Comparison of ENCODE assay signal across 1 cellular context in the genomic region with DNA sequence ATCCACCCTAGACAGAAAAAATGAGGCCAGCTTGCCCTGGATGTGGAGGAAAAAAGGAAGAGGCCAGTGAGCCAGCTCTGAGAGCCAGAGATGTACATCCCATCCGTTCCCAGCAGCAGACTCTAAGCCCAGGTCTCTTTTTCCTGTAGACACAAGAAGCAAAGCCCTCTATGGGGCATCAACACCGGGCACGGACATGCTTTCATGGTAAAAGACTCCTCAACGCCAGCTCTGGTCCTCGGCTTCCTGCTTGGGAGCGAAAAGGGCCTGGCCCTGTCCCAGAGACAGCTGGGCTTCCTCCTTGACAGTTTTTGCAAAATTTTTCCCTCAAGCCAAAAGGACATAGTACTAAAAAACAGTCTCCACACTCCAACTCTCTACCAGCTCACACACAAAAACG.
TF ChIP-seq lines count a peak whose summit lies in the region.

No MANE protein-coding gene starts in this region.

TF ChIP-seq in WTC11, 78 proteins besides CTCF, POLR2A, EP300 and RAD21 (continued from another document):
- TF ChIP-seq, protein P1, sequence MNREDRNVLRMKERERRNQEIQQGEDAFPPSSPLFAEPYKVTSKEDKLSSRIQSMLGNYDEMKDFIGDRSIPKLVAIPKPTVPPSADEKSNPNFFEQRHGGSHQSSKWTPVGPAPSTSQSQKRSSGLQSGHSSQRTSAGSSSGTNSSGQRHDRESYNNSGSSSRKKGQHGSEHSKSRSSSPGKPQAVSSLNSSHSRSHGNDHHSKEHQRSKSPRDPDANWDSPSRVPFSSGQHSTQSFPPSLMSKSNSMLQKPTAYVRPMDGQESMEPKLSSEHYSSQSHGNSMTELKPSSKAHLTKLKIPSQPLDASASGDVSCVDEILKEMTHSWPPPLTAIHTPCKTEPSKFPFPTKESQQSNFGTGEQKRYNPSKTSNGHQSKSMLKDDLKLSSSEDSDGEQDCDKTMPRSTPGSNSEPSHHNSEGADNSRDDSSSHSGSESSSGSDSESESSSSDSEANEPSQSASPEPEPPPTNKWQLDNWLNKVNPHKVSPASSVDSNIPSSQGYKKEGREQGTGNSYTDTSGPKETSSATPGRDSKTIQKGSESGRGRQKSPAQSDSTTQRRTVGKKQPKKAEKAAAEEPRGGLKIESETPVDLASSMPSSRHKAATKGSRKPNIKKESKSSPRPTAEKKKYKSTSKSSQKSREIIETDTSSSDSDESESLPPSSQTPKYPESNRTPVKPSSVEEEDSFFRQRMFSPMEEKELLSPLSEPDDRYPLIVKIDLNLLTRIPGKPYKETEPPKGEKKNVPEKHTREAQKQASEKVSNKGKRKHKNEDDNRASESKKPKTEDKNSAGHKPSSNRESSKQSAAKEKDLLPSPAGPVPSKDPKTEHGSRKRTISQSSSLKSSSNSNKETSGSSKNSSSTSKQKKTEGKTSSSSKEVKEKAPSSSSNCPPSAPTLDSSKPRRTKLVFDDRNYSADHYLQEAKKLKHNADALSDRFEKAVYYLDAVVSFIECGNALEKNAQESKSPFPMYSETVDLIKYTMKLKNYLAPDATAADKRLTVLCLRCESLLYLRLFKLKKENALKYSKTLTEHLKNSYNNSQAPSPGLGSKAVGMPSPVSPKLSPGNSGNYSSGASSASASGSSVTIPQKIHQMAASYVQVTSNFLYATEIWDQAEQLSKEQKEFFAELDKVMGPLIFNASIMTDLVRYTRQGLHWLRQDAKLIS (CRISPR knock-in tag; IDR thresholded peaks at IDR 0.05; ENCODE audit: borderline replicate concordance) = no peak
- TF ChIP-seq, protein P2, sequence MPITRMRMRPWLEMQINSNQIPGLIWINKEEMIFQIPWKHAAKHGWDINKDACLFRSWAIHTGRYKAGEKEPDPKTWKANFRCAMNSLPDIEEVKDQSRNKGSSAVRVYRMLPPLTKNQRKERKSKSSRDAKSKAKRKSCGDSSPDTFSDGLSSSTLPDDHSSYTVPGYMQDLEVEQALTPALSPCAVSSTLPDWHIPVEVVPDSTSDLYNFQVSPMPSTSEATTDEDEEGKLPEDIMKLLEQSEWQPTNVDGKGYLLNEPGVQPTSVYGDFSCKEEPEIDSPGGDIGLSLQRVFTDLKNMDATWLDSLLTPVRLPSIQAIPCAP (CRISPR knock-in tag; IDR thresholded peaks at IDR 0.05) = no peak
- TF ChIP-seq, protein P3, sequence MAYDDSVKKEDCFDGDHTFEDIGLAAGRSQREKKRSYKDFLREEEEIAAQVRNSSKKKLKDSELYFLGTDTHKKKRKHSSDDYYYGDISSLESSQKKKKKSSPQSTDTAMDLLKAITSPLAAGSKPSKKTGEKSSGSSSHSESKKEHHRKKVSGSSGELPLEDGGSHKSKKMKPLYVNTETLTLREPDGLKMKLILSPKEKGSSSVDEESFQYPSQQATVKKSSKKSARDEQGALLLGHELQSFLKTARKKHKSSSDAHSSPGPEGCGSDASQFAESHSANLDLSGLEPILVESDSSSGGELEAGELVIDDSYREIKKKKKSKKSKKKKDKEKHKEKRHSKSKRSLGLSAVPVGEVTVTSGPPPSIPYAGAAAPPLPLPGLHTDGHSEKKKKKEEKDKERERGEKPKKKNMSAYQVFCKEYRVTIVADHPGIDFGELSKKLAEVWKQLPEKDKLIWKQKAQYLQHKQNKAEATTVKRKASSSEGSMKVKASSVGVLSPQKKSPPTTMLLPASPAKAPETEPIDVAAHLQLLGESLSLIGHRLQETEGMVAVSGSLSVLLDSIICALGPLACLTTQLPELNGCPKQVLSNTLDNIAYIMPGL (CRISPR knock-in tag; IDR thresholded peaks at IDR 0.05) = no peak
- TF ChIP-seq, protein P4, sequence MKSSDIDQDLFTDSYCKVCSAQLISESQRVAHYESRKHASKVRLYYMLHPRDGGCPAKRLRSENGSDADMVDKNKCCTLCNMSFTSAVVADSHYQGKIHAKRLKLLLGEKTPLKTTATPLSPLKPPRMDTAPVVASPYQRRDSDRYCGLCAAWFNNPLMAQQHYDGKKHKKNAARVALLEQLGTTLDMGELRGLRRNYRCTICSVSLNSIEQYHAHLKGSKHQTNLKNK (CRISPR knock-in tag; IDR thresholded peaks at IDR 0.05) = no peak
- no peak for TF ChIP-seq TEAD4 (CRISPR knock-in tag; IDR thresholded peaks at IDR 0.05)
- no peak for TF ChIP-seq ATF1 (CRISPR knock-in tag; IDR thresholded peaks at IDR 0.05)
- TF ChIP-seq RELA (CRISPR knock-in tag; IDR thresholded peaks at IDR 0.05; ENCODE audit: borderline replicate concordance) = no peak
- TF ChIP-seq, protein P5, sequence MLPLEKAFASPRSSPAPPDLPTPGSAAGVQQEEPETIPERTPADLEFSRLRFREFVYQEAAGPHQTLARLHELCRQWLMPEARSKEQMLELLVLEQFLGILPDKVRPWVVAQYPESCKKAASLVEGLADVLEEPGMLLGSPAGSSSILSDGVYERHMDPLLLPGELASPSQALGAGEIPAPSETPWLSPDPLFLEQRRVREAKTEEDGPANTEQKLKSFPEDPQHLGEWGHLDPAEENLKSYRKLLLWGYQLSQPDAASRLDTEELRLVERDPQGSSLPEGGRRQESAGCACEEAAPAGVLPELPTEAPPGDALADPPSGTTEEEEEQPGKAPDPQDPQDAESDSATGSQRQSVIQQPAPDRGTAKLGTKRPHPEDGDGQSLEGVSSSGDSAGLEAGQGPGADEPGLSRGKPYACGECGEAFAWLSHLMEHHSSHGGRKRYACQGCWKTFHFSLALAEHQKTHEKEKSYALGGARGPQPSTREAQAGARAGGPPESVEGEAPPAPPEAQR (CRISPR knock-in tag; IDR thresholded peaks at IDR 0.05) = no peak
- TF ChIP-seq FOXK1 (CRISPR knock-in tag; IDR thresholded peaks at IDR 0.05) = no peak
- no peak for TF ChIP-seq ZNF232 (CRISPR knock-in tag; IDR thresholded peaks at IDR 0.05)
- TF ChIP-seq JUN (CRISPR knock-in tag; IDR thresholded peaks at IDR 0.05) = no peak
- TF ChIP-seq IRF2 (CRISPR knock-in tag; IDR thresholded peaks at IDR 0.05; ENCODE audit: borderline replicate concordance, low read depth) = no peak
